17 cellular contexts compared by ENCODE assay signal in genomic region chr11:114063149-114063828, GRCh38. TPM values are rescaled to one million over a fixed set of nuclear protein-coding genes. Genes with fewer than 3 reads are reported as not detected.
A peak's percentile ranks its signal among the peaks of the same experiment; 100 is the strongest.
DNase-seq lines count a peak whose midpoint lies in the region; ATAC-seq and TF ChIP-seq lines count a peak whose summit lies in the region.
"Had no signal": no experiment of that assay in that cellular context is flagged by ENCODE, and none has a peak within 500 bp of the region (broad histone marks: within the 10 kb centered on the region; RNA-seq: fewer than 3 reads in every experiment).

No MANE protein-coding gene starts in this region.

- peaks cover 14% of the 10 kb centered on the region for H3K4me1 Mint-ChIP-seq in activated naive CD8-positive, alpha-beta T cell treated with anti-CD3 and anti-CD28 coated beads, Interleukin-2, amount 50 U/mL, for 24 hours
- H3K4me1 Mint-ChIP-seq in activated naive CD8-positive, alpha-beta T cell treated with anti-CD3 and anti-CD28 coated beads for 36 hours: peaks cover 5% of the 10 kb centered on the region
- peaks cover 9 to 36% of the 10 kb centered on the region in 2 donors for H3K4me1 Mint-ChIP-seq in stimulated activated naive B cell treated with anti-CD40 and anti-IgM and Interleukin-4, amounts not matched to agents 10 μg/mL and 1 μg/mL and 100 μg/mL, for 72 hours

- intact Hi-C loops in cardiac septum (cut with DNase I) (no loop called here), posterior vena cava (cut with DNase I) (loop anchor here (5.0 to 10.0 kb wide), 3 partner anchors 99 to 192 kb away; no protein-coding TSS in a partner anchor), upper lobe of right lung (cut with DNase I) (loop anchor here (10.0 kb wide), 2 partner anchors 122 to 192 kb away; no protein-coding TSS in a partner anchor)

- peak overlapping the region; percentile 95 for H3K4me3 ChIP-seq in upper lobe of right lung

- H3K4me3 Mint-ChIP-seq in activated naive CD8-positive, alpha-beta T cell treated with anti-CD3 and anti-CD28 coated beads, Interleukin-2, amount 50 U/mL, for 24 hours: peak overlapping the region; percentile 38
- no peak overlapping the region for H3K4me3 Mint-ChIP-seq in activated naive CD8-positive, alpha-beta T cell treated with anti-CD3 and anti-CD28 coated beads for 36 hours
- H3K4me3 Mint-ChIP-seq in stimulated activated naive B cell treated with anti-CD40 and anti-IgM and Interleukin-4, amounts not matched to agents 10 μg/mL and 1 μg/mL and 100 μg/mL, for 72 hours: no peak overlapping the region
- H3K4me3 Mint-ChIP-seq: T-helper 1 cell treated with Interleukin-12 subunit alpha and Interleukin-12 subunit beta and Interleukin-4 antibody, amounts not matched to agents 30 μg/mL and 1 μg/mL, for 36 hours had no signal

- DNase-seq in activated naive CD8-positive, alpha-beta T cell treated with anti-CD3 and anti-CD28 coated beads, Interleukin-2, amount 50 U/mL, for 24 hours: no peak
- DNase-seq in activated naive CD8-positive, alpha-beta T cell treated with anti-CD3 and anti-CD28 coated beads for 36 hours: no peak
- peak; percentile 69 for DNase-seq in cardiac septum (ENCODE audit: low spot score)
- DNase-seq in posterior vena cava (ENCODE audit: low spot score): peak; percentile 83
- DNase-seq in upper lobe of right lung: no peak
- DNase-seq in stimulated activated naive B cell treated with anti-CD40 and anti-IgM and Interleukin-4, amounts not matched to agents 10 μg/mL and 1 μg/mL and 100 μg/mL, for 72 hours: no peak
- no peak for DNase-seq in pons (ENCODE audit: low spot score)
- DNase-seq: ACHN; activated CD4-positive, CD25-positive, alpha-beta regulatory T cell treated with anti-CD3 and anti-CD28 coated beads, Interleukin-2, amount 50 U/mL, for 72 hours; activated CD8-positive, alpha-beta memory T cell treated with anti-CD3 and anti-CD28 coated beads, Interleukin-2, amount 50 U/mL, for 48 hours; adrenal gland; glutamatergic neuron; NCI-H2171 treated with DMSO at 0.1 percent for 48 hours; RPMI8226 had no signal

- peaks cover 52% of the 10 kb centered on the region for H3K36me3 ChIP-seq in upper lobe of right lung

- H3K27me3 ChIP-seq in upper lobe of right lung: no peaks in the 10 kb centered on the region
- H3K27me3 ChIP-seq: adrenal gland had no signal

- H3K36me3 Mint-ChIP-seq in activated naive CD8-positive, alpha-beta T cell treated with anti-CD3 and anti-CD28 coated beads, Interleukin-2, amount 50 U/mL, for 24 hours (ENCODE audit: low read depth): no peaks in the 10 kb centered on the region
- no peaks in the 10 kb centered on the region for H3K36me3 Mint-ChIP-seq in activated naive CD8-positive, alpha-beta T cell treated with anti-CD3 and anti-CD28 coated beads for 36 hours
- H3K36me3 Mint-ChIP-seq in stimulated activated naive B cell treated with anti-CD40 and anti-IgM and Interleukin-4, amounts not matched to agents 10 μg/mL and 1 μg/mL and 100 μg/mL, for 72 hours: peaks cover 3 to 7% of the 10 kb centered on the region in 2 donors

- no peak for TF ChIP-seq CTCF in upper lobe of right lung (IDR thresholded peaks at IDR 0.05)

- H3K4me1 ChIP-seq in upper lobe of right lung: peaks cover 49% of the 10 kb centered on the region

- H3K27ac Mint-ChIP-seq in activated naive CD8-positive, alpha-beta T cell treated with anti-CD3 and anti-CD28 coated beads, Interleukin-2, amount 50 U/mL, for 24 hours: no peak overlapping the region
- no peak overlapping the region for H3K27ac Mint-ChIP-seq in activated naive CD8-positive, alpha-beta T cell treated with anti-CD3 and anti-CD28 coated beads for 36 hours
- no peak overlapping the region for H3K27ac Mint-ChIP-seq in stimulated activated naive B cell treated with anti-CD40 and anti-IgM and Interleukin-4, amounts not matched to agents 10 μg/mL and 1 μg/mL and 100 μg/mL, for 72 hours
- H3K27ac Mint-ChIP-seq: progenitor cell of endocrine pancreas; T-helper 1 cell treated with Interleukin-12 subunit alpha and Interleukin-12 subunit beta and Interleukin-4 antibody, amounts not matched to agents 30 μg/mL and 1 μg/mL, for 36 hours had no signal

- H3K27ac ChIP-seq in upper lobe of right lung: peak overlapping the region; percentile 13

- H3K9me3 Mint-ChIP-seq in activated naive CD8-positive, alpha-beta T cell treated with anti-CD3 and anti-CD28 coated beads, Interleukin-2, amount 50 U/mL, for 24 hours: no peaks in the 10 kb centered on the region
- H3K9me3 Mint-ChIP-seq in activated naive CD8-positive, alpha-beta T cell treated with anti-CD3 and anti-CD28 coated beads for 36 hours: no peaks in the 10 kb centered on the region
- no peaks in the 10 kb centered on the region for H3K9me3 Mint-ChIP-seq in stimulated activated naive B cell treated with anti-CD40 and anti-IgM and Interleukin-4, amounts not matched to agents 10 μg/mL and 1 μg/mL and 100 μg/mL, for 72 hours
- H3K9me3 Mint-ChIP-seq: T-helper 1 cell treated with Interleukin-12 subunit alpha and Interleukin-12 subunit beta and Interleukin-4 antibody, amounts not matched to agents 30 μg/mL and 1 μg/mL, for 36 hours had no signal

- H3K9me3 ChIP-seq in upper lobe of right lung: no peaks in the 10 kb centered on the region
- H3K9me3 ChIP-seq: adrenal gland had no signal

- ATAC-seq in activated naive CD8-positive, alpha-beta T cell treated with anti-CD3 and anti-CD28 coated beads, Interleukin-2, amount 50 U/mL, for 24 hours: no peak
- ATAC-seq in upper lobe of right lung: no peak
- no peak for ATAC-seq in stimulated activated naive B cell treated with anti-CD40 and anti-IgM and Interleukin-4, amounts not matched to agents 10 μg/mL and 1 μg/mL and 100 μg/mL, for 72 hours (replicated peaks)
- no peak for ATAC-seq in GM21619 (IDR thresholded peaks at IDR 0.05; ENCODE audit: unreplicated experiment)

- peaks cover 23% of the 10 kb centered on the region for H3K27me3 Mint-ChIP-seq in activated naive CD8-positive, alpha-beta T cell treated with anti-CD3 and anti-CD28 coated beads, Interleukin-2, amount 50 U/mL, for 24 hours
- H3K27me3 Mint-ChIP-seq in activated naive CD8-positive, alpha-beta T cell treated with anti-CD3 and anti-CD28 coated beads for 36 hours: peaks cover 28% of the 10 kb centered on the region
- H3K27me3 Mint-ChIP-seq in stimulated activated naive B cell treated with anti-CD40 and anti-IgM and Interleukin-4, amounts not matched to agents 10 μg/mL and 1 μg/mL and 100 μg/mL, for 72 hours: peaks cover 13 to 21% of the 10 kb centered on the region in 2 donors

RNA-seq across cellular contexts. Expression of gene ZBTB16, which starts 3.8 kb away (rescaled TPM):
- 1 to 10 TPM; 1.7 to 2.1 TPM for total RNA-seq in activated naive CD8-positive, alpha-beta T cell treated with anti-CD3 and anti-CD28 coated beads for 36 hours
- 25.4 TPM for total RNA-seq in cardiac septum
- 100 to 1,000 TPM; 188 to 208 TPM for total RNA-seq in posterior vena cava
- total RNA-seq in upper lobe of right lung: 221 TPM

Comparison
In these comparisons a context has a peak if more than half of its experiments do, and no peak if none do; other contexts are left out.
1. DNase-seq: peak in cardiac septum (single experiment) and posterior vena cava (single experiment); none in activated naive CD8-positive, alpha-beta T cell treated with anti-CD3 and anti-CD28 coated beads, Interleukin-2, amount 50 U/mL, for 24 hours (single experiment), activated naive CD8-positive, alpha-beta T cell treated with anti-CD3 and anti-CD28 coated beads for 36 hours (single experiment), upper lobe of right lung (single experiment), stimulated activated naive B cell treated with anti-CD40 and anti-IgM and Interleukin-4, amounts not matched to agents 10 μg/mL and 1 μg/mL and 100 μg/mL, for 72 hours (single experiment) and pons (single experiment).